ENCODE assay signal across 1 cellular context in genomic region chr7:101140339-101140699, GRCh38.
TF ChIP-seq lines count a peak whose summit lies in the region.

No MANE protein-coding gene starts in this region.

TF ChIP-seq in K562, 482 proteins besides CTCF, POLR2A, EP300 and RAD21:
- TF ChIP-seq ZNF512 (tag; IDR thresholded peaks at IDR 0.05), result peak; percentile 93
- no peak for TF ChIP-seq MAFG (tag; conservative IDR thresholded peaks at IDR 0.05)
- TF ChIP-seq FOSL1 (tag; conservative IDR thresholded peaks at IDR 0.05), result 0 out of 2 replicates have a peak, but pooled peaks have one; percentile 23
- no peak for TF ChIP-seq BRD4 (IDR thresholded peaks at IDR 0.05)
TF ChIP-seq in K562: peak in this region for 2.
